Comparison of ENCODE assay signal across 13 cellular contexts in genomic region chr17:31565652-31566051, GRCh38.
DNase-seq lines count a peak whose midpoint lies in the region; ATAC-seq, FAIRE-seq and TF ChIP-seq lines count a peak whose summit lies in the region.
"Had no signal": no experiment of that assay in that cellular context is flagged by ENCODE, and none has a peak within 500 bp of the region (broad histone marks: within the 10 kb centered on the region; RNA-seq: fewer than 3 reads in every experiment).

No MANE protein-coding gene starts in this region.

- H3K9me3 ChIP-seq in HEK293 (ENCODE audit: control insufficient read depth, insufficient read depth, low read depth, low read length) = no peaks in the 10 kb centered on the region
- H3K9me3 ChIP-seq in lower lobe of right lung = no peaks in the 10 kb centered on the region
- no peaks in the 10 kb centered on the region for H3K9me3 ChIP-seq in subcutaneous abdominal adipose tissue (ENCODE audit: control insufficient read depth in 5 of 5, low read length in 5 of 5)

- peak overlapping the region; percentile 66 to 93 (median 86) for H3K9ac ChIP-seq in subcutaneous abdominal adipose tissue (ENCODE audit: low read length in 5 of 5)

- intact Hi-C loops in lower lobe of right lung (cut with DNase I) = no loop called here

- H3K4me3 ChIP-seq in HEK293 (ENCODE audit: low read depth, low read length) = no peak overlapping the region
- H3K4me3 ChIP-seq in brain microvascular endothelial cell (ENCODE audit: low read depth, low read length) = no peak overlapping the region
- no peak overlapping the region for H3K4me3 ChIP-seq in lower lobe of right lung
- H3K4me3 ChIP-seq in subcutaneous abdominal adipose tissue (ENCODE audit: low read depth in 1 of 5, low read length in 5 of 5) = peak overlapping the region; percentile 5 to 47 (median 22)

- no peak for FAIRE-seq in H54 (lab: Jason Lieb, UNC)

- H3K4me1 Mint-ChIP-seq in stimulated activated naive CD8-positive, alpha-beta T cell treated with anti-CD3 and anti-CD28 coated beads, Interleukin-15, amount 100 ng/mL, for 72 hours = peaks cover 14% of the 10 kb centered on the region

- no peak for ATAC-seq in lower lobe of right lung
- ATAC-seq in GM19452 (IDR thresholded peaks at IDR 0.05; ENCODE audit: unreplicated experiment) = no peak
- no peak for ATAC-seq in stimulated activated naive CD8-positive, alpha-beta T cell treated with anti-CD3 and anti-CD28 coated beads, Interleukin-15, amount 100 ng/mL, for 72 hours

- H3K27ac ChIP-seq in HEK293 (ENCODE audit: extremely low read depth, low read depth, low read length) = no peak overlapping the region
- peak overlapping the region; percentile 29 for H3K27ac ChIP-seq in brain microvascular endothelial cell
- peak overlapping the region; percentile 28 for H3K27ac ChIP-seq in lower lobe of right lung
- H3K27ac ChIP-seq in subcutaneous abdominal adipose tissue (ENCODE audit: low read depth, low read length) = peak overlapping the region; percentile 100

- no peaks in the 10 kb centered on the region for H3K9me3 Mint-ChIP-seq in stimulated activated naive CD8-positive, alpha-beta T cell treated with anti-CD3 and anti-CD28 coated beads, Interleukin-15, amount 100 ng/mL, for 72 hours
- H3K9me3 Mint-ChIP-seq: naive B cell had no signal

- H3K36me3 ChIP-seq in HEK293 (ENCODE audit: control insufficient read depth in 2 of 2, insufficient read depth in 1 of 2, low read length in 2 of 2) (no peaks in the 10 kb centered on the region), brain microvascular endothelial cell (replicated peaks) (peaks cover 19% of the 10 kb centered on the region), lower lobe of right lung (no peaks in the 10 kb centered on the region), subcutaneous abdominal adipose tissue (ENCODE audit: control insufficient read depth in 5 of 5, insufficient read depth in 5 of 5, low read length in 5 of 5) (peaks cover 0 to 13% (median 0%) of the 10 kb centered on the region in 5 donors)

- CTCF ChIA-PET in HEK293 (lab: Yijun Ruan, JAX) = interaction anchor here (0.7 to 1.2 kb wide), 3 partner anchors 177 to 277 kb away, joined by 3 to 4 read pairs (median 4); no protein-coding TSS in a partner anchor

- H3K4me3 Mint-ChIP-seq in stimulated activated naive CD8-positive, alpha-beta T cell treated with anti-CD3 and anti-CD28 coated beads, Interleukin-15, amount 100 ng/mL, for 72 hours = no peak overlapping the region

- DNase-seq in brain microvascular endothelial cell (no peak), lower lobe of right lung (no peak), Ammon's horn (ENCODE audit: low spot score) (no peak), H54 (ENCODE audit: insufficient read length, low spot score) (no peak)
- DNase-seq in stimulated activated naive CD8-positive, alpha-beta T cell treated with anti-CD3 and anti-CD28 coated beads, Interleukin-15, amount 100 ng/mL, for 72 hours = no peak
- DNase-seq: activated naive CD4-positive, alpha-beta T cell treated with anti-CD3 and anti-CD28 coated beads, Interleukin-2, amount 50 U/mL, for 16 hours; naive B cell; NCI-H1048; NCI-H82; stimulated activated CD4-positive, alpha-beta T cell treated with anti-CD3 and anti-CD28 coated beads, Interleukin-2, amount 100 ng/mL, for 24 hours had no signal

- in situ Hi-C loops in brain microvascular endothelial cell (cut with HindIII; ENCODE audit: low pct_ligation_motif_present, low sequenced_read_pairs) = no loop called here

- H3K27me3 ChIP-seq in brain microvascular endothelial cell (replicated peaks) (no peaks in the 10 kb centered on the region), lower lobe of right lung (ENCODE audit: low read depth) (no peaks in the 10 kb centered on the region), subcutaneous abdominal adipose tissue (ENCODE audit: control insufficient read depth in 5 of 5, insufficient read depth in 4 of 5, low read length in 5 of 5) (no peaks in the 10 kb centered on the region)

- no peak for TF ChIP-seq CTCF in HEK293 (tag by site-specific recombination; IDR thresholded peaks at IDR 0.05)
- TF ChIP-seq CTCF in brain microvascular endothelial cell (IDR thresholded peaks at IDR 0.05; ENCODE audit: low read depth, low read length, missing control alignments) = no peak
- TF ChIP-seq CTCF in lower lobe of right lung (IDR thresholded peaks at IDR 0.05) = no peak

- H3K27ac Mint-ChIP-seq in stimulated activated naive CD8-positive, alpha-beta T cell treated with anti-CD3 and anti-CD28 coated beads, Interleukin-15, amount 100 ng/mL, for 72 hours = peak overlapping the region in 1 of 2 donors; percentile 77
- H3K27ac Mint-ChIP-seq: naive B cell had no signal

- POLR2A ChIA-PET in HEK293 (lab: Yijun Ruan, JAX) = interaction anchor here (0.7 kb wide), 1 partner anchor 19 kb away, joined by 3 read pairs; no protein-coding TSS in a partner anchor

- peaks cover 14% of the 10 kb centered on the region for H3K27me3 Mint-ChIP-seq in stimulated activated naive CD8-positive, alpha-beta T cell treated with anti-CD3 and anti-CD28 coated beads, Interleukin-15, amount 100 ng/mL, for 72 hours
- H3K27me3 Mint-ChIP-seq: naive B cell had no signal

- H3K4me1 ChIP-seq in HEK293 (ENCODE audit: control insufficient read depth, insufficient read depth, low read length) = peaks cover 10% of the 10 kb centered on the region
- peaks cover 73% of the 10 kb centered on the region for H3K4me1 ChIP-seq in lower lobe of right lung
- peaks cover 26 to 98% (median 95%) of the 10 kb centered on the region in 5 donors for H3K4me1 ChIP-seq in subcutaneous abdominal adipose tissue (ENCODE audit: control insufficient read depth in 5 of 5, insufficient read depth in 5 of 5, low read length in 5 of 5)

- no peak for TF ChIP-seq POLR2A in H54 (IDR thresholded peaks at IDR 0.05; ENCODE audit: low read depth, low read length)

TF ChIP-seq in HEK293, 187 proteins besides CTCF, POLR2A, EP300 and RAD21 (continues in another document):
- TF ChIP-seq, protein P1, sequence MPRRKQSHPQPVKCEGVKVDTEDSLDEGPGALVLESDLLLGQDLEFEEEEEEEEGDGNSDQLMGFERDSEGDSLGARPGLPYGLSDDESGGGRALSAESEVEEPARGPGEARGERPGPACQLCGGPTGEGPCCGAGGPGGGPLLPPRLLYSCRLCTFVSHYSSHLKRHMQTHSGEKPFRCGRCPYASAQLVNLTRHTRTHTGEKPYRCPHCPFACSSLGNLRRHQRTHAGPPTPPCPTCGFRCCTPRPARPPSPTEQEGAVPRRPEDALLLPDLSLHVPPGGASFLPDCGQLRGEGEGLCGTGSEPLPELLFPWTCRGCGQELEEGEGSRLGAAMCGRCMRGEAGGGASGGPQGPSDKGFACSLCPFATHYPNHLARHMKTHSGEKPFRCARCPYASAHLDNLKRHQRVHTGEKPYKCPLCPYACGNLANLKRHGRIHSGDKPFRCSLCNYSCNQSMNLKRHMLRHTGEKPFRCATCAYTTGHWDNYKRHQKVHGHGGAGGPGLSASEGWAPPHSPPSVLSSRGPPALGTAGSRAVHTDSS (tag by site-specific recombination; IDR thresholded peaks at IDR 0.05) = no peak
- TF ChIP-seq KLF7 (tag by site-specific recombination; IDR thresholded peaks at IDR 0.05; ENCODE audit: borderline replicate concordance) = no peak
- TF ChIP-seq ZNF133 (tag by site-specific recombination; IDR thresholded peaks at IDR 0.05) = peak; percentile 61; the same call in 1 of the 2 replicates
- TF ChIP-seq ZNF174 (tag by site-specific recombination; IDR thresholded peaks at IDR 0.05) = no peak
- TF ChIP-seq PRDM2 (tag by site-specific recombination; IDR thresholded peaks at IDR 0.05; ENCODE audit: borderline replicate concordance) = no peak

Comparison
In these comparisons a context has a peak if more than half of its experiments do, and no peak if none do; other contexts are left out.
1. H3K4me3 ChIP-seq: peak in subcutaneous abdominal adipose tissue (5 of 5); none in HEK293 (single experiment), brain microvascular endothelial cell (single experiment) and lower lobe of right lung (single experiment).